In the genomic region with DNA sequence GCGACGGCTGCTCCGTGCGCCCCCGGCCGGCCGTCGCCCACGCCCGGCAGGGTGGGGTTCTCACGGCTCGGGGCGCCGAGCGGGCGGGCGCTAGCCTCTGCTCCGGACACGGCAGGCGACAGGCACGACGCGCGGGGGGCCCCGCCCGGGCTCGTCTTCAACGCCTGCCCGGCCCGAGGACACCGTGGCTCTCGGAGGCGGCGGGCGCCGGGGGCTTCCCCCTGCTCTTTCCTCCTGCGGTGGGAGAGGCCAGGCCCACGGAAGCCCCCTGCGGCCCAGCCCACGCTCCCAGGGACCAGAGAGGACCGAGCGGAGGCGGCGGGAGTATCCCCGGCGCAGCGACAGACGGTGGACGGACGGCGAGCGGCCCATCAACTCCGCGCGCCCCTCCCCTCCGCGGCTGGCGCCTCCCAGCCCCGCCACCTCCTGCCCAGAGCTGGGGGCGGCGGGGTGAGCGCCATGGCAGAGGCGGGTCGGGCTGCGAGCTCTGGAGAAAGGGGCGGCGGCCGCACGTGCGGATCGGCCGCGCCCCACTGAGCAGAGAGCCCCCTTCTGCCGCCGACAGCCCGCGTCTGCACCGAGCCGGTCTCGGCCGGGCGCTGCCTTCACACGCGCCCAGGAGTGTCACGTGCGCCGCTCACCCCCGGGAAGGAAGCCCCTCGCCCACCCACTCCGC, we compare ENCODE assay signal across 1 cellular context.
TF ChIP-seq lines count a peak whose summit lies in the region.

A gene (minus strand): TSS at position 347 of the 676 bp plus-strand sequence. CDS start 386 bp downstream, outside the sequence.
A gene with protein sequence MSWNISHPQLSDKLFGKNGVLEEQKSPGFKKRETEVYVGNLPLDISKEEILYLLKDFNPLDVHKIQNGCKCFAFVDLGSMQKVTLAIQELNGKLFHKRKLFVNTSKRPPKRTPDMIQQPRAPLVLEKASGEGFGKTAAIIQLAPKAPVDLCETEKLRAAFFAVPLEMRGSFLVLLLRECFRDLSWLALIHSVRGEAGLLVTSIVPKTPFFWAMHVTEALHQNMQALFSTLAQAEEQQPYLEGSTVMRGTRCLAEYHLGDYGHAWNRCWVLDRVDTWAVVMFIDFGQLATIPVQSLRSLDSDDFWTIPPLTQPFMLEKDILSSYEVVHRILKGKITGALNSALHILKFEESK (plus strand): TSS at position 154 of the 676 bp plus-strand sequence. CDS start 4,685 bp downstream, outside the sequence.

TF ChIP-seq in HepG2, 621 proteins besides CTCF, POLR2A, EP300 and RAD21:
- TF ChIP-seq, protein P1, sequence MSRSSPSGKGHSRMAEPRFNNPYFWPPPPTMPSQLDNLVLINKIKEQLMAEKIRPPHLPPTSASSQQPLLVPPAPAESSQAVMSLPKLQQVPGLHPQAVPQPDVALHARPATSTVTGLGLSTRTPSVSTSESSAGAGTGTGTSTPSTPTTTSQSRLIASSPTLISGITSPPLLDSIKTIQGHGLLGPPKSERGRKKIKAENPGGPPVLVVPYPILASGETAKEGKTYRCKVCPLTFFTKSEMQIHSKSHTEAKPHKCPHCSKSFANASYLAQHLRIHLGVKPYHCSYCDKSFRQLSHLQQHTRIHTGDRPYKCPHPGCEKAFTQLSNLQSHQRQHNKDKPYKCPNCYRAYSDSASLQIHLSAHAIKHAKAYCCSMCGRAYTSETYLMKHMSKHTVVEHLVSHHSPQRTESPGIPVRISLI (CRISPR knock-in tag; IDR thresholded peaks at IDR 0.05; ENCODE audit: borderline replicate concordance): no peak
- TF ChIP-seq ZNF335 (CRISPR knock-in tag; IDR thresholded peaks at IDR 0.05) (no peak), ZNF251 (CRISPR knock-in tag; IDR thresholded peaks at IDR 0.05) (no peak), NAIF1 (CRISPR knock-in tag; IDR thresholded peaks at IDR 0.05; ENCODE audit: borderline replicate concordance) (no peak), ZNF143 (CRISPR knock-in tag; IDR thresholded peaks at IDR 0.05) (no peak), PAF1 (CRISPR knock-in tag; IDR thresholded peaks at IDR 0.05) (no peak), RBM39 (IDR thresholded peaks at IDR 0.05; ENCODE audit: low read depth, low read length, poor library complexity, severe bottlenecking) (no peak), ZMYM3 (CRISPR knock-in tag; IDR thresholded peaks at IDR 0.05) (no peak), SNRNP70 (IDR thresholded peaks at IDR 0.05; ENCODE audit: low read depth, low read length) (no peak), SIX4 (CRISPR knock-in tag; IDR thresholded peaks at IDR 0.05) (no peak), TARDBP (CRISPR knock-in tag; IDR thresholded peaks at IDR 0.05) (no peak)
- TF ChIP-seq, protein P2, sequence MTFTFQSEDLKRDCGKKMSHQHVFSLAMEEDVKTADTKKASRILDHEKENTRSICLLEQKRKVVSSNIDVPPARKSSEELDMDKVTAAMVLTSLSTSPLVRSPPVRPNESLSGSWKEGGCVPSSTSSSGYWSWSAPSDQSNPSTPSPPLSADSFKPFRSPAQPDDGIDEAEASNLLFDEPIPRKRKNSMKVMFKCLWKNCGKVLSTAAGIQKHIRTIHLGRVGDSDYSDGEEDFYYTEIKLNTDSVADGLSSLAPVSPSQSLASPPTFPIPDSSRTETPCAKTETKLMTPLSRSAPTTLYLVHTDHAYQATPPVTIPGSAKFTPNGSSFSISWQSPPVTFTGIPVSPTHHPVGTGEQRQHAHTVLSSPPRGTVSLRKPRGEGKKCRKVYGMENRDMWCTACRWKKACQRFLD (CRISPR knock-in tag; IDR thresholded peaks at IDR 0.05; ENCODE audit: borderline replicate concordance): no peak
- TF ChIP-seq, protein P3, sequence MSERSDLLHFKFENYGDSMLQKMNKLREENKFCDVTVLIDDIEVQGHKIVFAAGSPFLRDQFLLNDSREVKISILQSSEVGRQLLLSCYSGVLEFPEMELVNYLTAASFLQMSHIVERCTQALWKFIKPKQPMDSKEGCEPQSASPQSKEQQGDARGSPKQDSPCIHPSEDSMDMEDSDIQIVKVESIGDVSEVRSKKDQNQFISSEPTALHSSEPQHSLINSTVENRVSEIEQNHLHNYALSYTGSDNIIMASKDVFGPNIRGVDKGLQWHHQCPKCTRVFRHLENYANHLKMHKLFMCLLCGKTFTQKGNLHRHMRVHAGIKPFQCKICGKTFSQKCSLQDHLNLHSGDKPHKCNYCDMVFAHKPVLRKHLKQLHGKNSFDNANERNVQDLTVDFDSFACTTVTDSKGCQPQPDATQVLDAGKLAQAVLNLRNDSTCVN (CRISPR knock-in tag; IDR thresholded peaks at IDR 0.05; ENCODE audit: borderline replicate concordance): no peak
- TF ChIP-seq, protein P4, sequence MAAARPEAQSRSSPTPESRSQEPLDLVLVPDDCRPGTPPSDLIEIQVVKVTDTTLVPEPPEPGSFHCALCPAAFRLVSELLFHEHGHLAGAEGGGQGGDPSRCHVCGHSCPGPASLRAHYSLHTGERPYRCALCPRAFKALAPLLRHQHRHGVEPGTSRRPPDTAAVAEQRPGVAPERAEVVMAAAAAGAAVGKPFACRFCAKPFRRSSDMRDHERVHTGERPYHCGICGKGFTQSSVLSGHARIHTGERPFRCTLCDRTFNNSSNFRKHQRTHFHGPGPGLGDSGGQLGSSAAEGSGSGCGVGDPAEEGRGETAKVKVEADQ (CRISPR knock-in tag; IDR thresholded peaks at IDR 0.05; ENCODE audit: borderline replicate concordance): no peak
- TF ChIP-seq, protein P5, sequence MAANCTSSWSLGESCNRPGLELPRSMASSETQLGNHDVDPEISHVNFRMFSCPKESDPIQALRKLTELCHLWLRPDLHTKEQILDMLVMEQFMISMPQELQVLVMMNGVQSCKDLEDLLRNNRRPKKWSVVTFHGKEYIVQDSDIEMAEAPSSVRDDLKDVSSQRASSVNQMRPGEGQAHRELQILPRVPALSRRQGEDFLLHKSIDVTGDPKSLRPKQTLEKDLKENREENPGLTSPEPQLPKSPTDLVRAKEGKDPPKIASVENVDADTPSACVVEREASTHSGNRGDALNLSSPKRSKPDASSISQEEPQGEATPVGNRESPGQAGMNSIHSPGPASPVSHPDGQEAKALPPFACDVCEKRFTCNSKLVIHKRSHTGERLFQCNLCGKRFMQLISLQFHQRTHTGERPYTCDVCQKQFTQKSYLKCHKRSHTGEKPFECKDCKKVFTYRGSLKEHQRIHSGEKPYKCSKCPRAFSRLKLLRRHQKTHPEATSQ (CRISPR knock-in tag; IDR thresholded peaks at IDR 0.05; ENCODE audit: borderline replicate concordance): no peak
- TF ChIP-seq, protein P6, sequence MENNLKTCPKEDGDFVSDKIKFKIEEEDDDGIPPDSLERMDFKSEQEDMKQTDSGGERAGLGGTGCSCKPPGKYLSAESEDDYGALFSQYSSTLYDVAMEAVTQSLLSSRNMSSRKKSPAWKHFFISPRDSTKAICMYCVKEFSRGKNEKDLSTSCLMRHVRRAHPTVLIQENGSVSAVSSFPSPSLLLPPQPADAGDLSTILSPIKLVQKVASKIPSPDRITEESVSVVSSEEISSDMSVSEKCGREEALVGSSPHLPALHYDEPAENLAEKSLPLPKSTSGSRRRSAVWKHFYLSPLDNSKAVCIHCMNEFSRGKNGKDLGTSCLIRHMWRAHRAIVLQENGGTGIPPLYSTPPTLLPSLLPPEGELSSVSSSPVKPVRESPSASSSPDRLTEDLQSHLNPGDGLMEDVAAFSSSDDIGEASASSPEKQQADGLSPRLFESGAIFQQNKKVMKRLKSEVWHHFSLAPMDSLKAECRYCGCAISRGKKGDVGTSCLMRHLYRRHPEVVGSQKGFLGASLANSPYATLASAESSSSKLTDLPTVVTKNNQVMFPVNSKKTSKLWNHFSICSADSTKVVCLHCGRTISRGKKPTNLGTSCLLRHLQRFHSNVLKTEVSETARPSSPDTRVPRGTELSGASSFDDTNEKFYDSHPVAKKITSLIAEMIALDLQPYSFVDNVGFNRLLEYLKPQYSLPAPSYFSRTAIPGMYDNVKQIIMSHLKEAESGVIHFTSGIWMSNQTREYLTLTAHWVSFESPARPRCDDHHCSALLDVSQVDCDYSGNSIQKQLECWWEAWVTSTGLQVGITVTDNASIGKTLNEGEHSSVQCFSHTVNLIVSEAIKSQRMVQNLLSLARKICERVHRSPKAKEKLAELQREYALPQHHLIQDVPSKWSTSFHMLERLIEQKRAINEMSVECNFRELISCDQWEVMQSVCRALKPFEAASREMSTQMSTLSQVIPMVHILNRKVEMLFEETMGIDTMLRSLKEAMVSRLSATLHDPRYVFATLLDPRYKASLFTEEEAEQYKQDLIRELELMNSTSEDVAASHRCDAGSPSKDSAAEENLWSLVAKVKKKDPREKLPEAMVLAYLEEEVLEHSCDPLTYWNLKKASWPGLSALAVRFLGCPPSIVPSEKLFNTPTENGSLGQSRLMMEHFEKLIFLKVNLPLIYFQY (CRISPR knock-in tag; IDR thresholded peaks at IDR 0.05; ENCODE audit: borderline replicate concordance): no peak
